Comparison of ENCODE assay signal across 20 cellular contexts in the genomic region with DNA sequence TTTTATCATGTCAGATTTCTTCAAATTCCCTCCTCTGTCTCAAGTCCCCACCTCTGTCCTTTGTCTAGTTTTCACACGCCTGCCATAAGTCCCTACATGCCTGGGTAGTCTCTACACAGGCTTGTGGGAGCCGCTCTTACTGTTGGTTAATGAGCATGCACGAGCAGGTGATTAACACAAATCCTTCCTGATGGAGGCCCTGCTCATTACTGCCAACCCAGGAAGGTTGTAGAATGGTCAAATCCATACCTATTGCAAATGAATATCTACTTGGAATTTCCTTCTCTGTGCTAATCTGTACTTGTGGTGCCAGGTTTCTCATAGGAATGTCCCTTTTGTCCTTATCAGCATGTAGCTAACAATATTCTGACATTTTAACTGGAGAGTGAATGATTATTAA.
"Had no signal": no experiment of that assay in that cellular context is flagged by ENCODE, and none has a peak within 500 bp of the region (broad histone marks: within the 10 kb centered on the region; RNA-seq: fewer than 3 reads in every experiment).

No MANE protein-coding gene starts in this region.

- H3K4me3 ChIP-seq: cardiac muscle cell, left lung, prostate gland, right atrium auricular region, spleen, tibial artery had no signal

- H3K9me3 ChIP-seq: left lung, prostate gland, right atrium auricular region, spleen, tibial artery had no signal

- ATAC-seq: activated CD4-positive, CD25-positive, alpha-beta regulatory T cell treated with anti-CD3 and anti-CD28 coated beads, Interleukin-2, amount 50 U/mL, for 24 hours; activated T-cell treated with anti-CD3 and anti-CD28 coated beads, Interleukin-2, amount 50 U/mL, for 72 hours; naive thymus-derived CD8-positive, alpha-beta T cell; stimulated activated naive CD8-positive, alpha-beta T cell treated with anti-CD3 and anti-CD28 coated beads, Interleukin-15, Interleukin-2, amounts not matched to agents 100 U/mL and 50 U/mL, for 24 hours had no signal

- H3K27ac ChIP-seq: cardiac muscle cell, left lung, prostate gland, right atrium auricular region, spleen, tibial artery had no signal

- H3K36me3 ChIP-seq: cardiac muscle cell, left lung, prostate gland, right atrium auricular region, spleen, tibial artery had no signal

- DNase-seq: activated CD4-positive, alpha-beta memory T cell treated with anti-CD3 and anti-CD28 coated beads, Interleukin-2, amount 10 ng/mL, durations not matched to agents 7 days and 5 days; activated CD4-positive, alpha-beta T cell treated with anti-CD3 and anti-CD28 coated beads, Interleukin-2, amount 10 ng/mL, durations not matched to agents 24 days and 14 days; activated effector memory CD4-positive, alpha-beta T cell treated with Interleukin-2 at 50 U/mL for 16 hours; activated naive CD4-positive, alpha-beta T cell treated with anti-CD3 and anti-CD28 coated beads for 36 hours; activated naive CD8-positive, alpha-beta T cell treated with anti-CD3 and anti-CD28 coated beads, Interleukin-2, amount 10 ng/mL, durations not matched to agents 7 days and 5 days; activated T-cell treated with anti-CD3 and anti-CD28 coated beads, Interleukin-2, amount 50 U/mL, for 72 hours; amniotic stem cell; cortex of kidney; foreskin fibroblast; kidney glomerular epithelial cell; left lung; naive thymus-derived CD8-positive, alpha-beta T cell; spleen; stimulated activated CD4-positive, alpha-beta T cell treated with anti-CD3 and anti-CD28 coated beads, Interleukin-4, amount 100 ng/mL, for 1 hour; stimulated activated naive CD8-positive, alpha-beta T cell treated with anti-CD3 and anti-CD28 coated beads, Interleukin-15, Interleukin-2, amounts not matched to agents 100 U/mL and 50 U/mL, for 24 hours; tibial artery had no signal

- H3K27me3 ChIP-seq: cardiac muscle cell, left lung, spleen, tibial artery had no signal

- H3K4me1 ChIP-seq: left lung, prostate gland, right atrium auricular region, spleen, tibial artery had no signal
